In the genomic region with DNA sequence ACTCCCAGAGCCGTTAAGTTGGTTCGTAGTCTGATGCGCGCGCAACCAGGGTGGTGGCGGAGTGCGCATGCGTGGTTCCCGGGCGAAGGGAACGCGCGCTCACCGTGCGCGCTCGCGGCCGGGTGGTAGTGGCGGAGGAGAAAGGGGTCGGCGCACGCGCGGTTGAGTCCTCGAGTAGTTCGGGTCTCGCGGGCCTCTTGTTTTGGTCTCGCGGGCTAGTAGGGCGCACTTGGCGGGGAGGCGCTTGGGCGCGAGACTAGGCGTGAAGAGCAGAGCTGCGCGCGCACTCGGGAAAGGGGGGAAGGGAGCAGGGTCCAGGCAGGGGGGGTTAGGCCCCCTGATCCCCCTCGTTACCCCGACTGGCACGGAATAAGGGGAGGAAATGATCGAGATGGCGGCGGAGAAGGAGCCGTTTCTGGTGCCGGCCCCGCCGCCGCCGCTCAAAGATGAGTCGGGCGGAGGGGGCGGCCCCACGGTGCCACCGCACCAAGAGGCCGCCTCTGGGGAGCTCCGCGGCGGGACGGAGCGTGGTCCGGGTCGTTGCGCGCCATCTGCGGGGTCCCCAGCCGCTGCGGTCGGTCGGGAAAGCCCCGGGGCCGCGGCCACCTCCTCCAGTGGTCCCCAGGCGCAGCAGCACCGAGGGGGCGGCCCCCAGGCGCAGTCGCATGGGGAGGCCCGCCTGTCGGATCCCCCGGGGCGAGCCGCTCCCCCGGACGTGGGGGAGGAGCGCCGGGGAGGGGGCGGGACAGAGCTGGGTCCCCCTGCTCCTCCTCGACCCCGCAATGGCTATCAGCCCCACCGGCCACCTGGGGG, we compare ENCODE assay signal across 1 cellular context.
TF ChIP-seq lines count a peak whose summit lies in the region.

A gene with protein sequence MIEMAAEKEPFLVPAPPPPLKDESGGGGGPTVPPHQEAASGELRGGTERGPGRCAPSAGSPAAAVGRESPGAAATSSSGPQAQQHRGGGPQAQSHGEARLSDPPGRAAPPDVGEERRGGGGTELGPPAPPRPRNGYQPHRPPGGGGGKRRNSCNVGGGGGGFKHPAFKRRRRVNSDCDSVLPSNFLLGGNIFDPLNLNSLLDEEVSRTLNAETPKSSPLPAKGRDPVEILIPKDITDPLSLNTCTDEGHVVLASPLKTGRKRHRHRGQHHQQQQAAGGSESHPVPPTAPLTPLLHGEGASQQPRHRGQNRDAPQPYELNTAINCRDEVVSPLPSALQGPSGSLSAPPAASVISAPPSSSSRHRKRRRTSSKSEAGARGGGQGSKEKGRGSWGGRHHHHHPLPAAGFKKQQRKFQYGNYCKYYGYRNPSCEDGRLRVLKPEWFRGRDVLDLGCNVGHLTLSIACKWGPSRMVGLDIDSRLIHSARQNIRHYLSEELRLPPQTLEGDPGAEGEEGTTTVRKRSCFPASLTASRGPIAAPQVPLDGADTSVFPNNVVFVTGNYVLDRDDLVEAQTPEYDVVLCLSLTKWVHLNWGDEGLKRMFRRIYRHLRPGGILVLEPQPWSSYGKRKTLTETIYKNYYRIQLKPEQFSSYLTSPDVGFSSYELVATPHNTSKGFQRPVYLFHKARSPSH (plus strand): TSS at position 195 of the 813 bp plus-strand sequence. CDS start 188 bp downstream, at position 383.

TF ChIP-seq in K562, 482 proteins besides CTCF, POLR2A, EP300 and RAD21 (continued from another document and continues in another):
- TF ChIP-seq, protein P1, sequence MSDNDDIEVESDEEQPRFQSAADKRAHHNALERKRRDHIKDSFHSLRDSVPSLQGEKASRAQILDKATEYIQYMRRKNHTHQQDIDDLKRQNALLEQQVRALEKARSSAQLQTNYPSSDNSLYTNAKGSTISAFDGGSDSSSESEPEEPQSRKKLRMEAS (CRISPR knock-in tag; IDR thresholded peaks at IDR 0.05), result peak; percentile 40; the same call in 1 of the 2 replicates
- TF ChIP-seq, protein P2, sequence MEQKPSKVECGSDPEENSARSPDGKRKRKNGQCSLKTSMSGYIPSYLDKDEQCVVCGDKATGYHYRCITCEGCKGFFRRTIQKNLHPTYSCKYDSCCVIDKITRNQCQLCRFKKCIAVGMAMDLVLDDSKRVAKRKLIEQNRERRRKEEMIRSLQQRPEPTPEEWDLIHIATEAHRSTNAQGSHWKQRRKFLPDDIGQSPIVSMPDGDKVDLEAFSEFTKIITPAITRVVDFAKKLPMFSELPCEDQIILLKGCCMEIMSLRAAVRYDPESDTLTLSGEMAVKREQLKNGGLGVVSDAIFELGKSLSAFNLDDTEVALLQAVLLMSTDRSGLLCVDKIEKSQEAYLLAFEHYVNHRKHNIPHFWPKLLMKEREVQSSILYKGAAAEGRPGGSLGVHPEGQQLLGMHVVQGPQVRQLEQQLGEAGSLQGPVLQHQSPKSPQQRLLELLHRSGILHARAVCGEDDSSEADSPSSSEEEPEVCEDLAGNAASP (IDR thresholded peaks at IDR 0.05), result no peak
- TF ChIP-seq CHD4 (IDR thresholded peaks at IDR 0.05; ENCODE audit: insufficient read depth, insufficient replicate concordance, low read depth, low read length, poor library complexity, severe bottlenecking) (no peak), SPI1 (IDR thresholded peaks at IDR 0.05; ENCODE audit: borderline replicate concordance, low read depth, low read length) (no peak), HDAC2 (IDR thresholded peaks at IDR 0.05) (no peak), DACH1 (IDR thresholded peaks at IDR 0.05; ENCODE audit: partially characterized antibody) (no peak), GABPB1 (CRISPR knock-in tag; IDR thresholded peaks at IDR 0.05) (no peak; the same call in 1 of the 2 replicates), DMBX1 (CRISPR knock-in tag; IDR thresholded peaks at IDR 0.05; ENCODE audit: borderline replicate concordance) (no peak), ZNF780A (CRISPR knock-in tag; IDR thresholded peaks at IDR 0.05) (no peak), RBM14 (IDR thresholded peaks at IDR 0.05; ENCODE audit: borderline replicate concordance, insufficient read depth, low read depth, low read length) (peak; percentile 96; the same call in 1 of the 2 replicates), SMAD3 (CRISPR knock-in tag; conservative IDR thresholded peaks at IDR 0.05) (peak; percentile 77), ZBED1 (IDR thresholded peaks at IDR 0.05) (no peak; the same call in none of the 2 replicates), RBM39 (optimal IDR thresholded peaks at IDR 0.05; ENCODE audit: low read depth, low read length) (no peak), ETV5 (CRISPR knock-in tag; IDR thresholded peaks at IDR 0.05; ENCODE audit: low read depth) (no peak), FOXA1 (IDR thresholded peaks at IDR 0.05; ENCODE audit: borderline replicate concordance) (no peak), LARP7 (IDR thresholded peaks at IDR 0.05) (no peak), SNRNP70 (optimal IDR thresholded peaks at IDR 0.05; ENCODE audit: low read depth, low read length) (no peak), MYBL2 (IDR thresholded peaks at IDR 0.05; ENCODE audit: low read depth) (no peak), MYBL2 (CRISPR knock-in tag; IDR thresholded peaks at IDR 0.05; ENCODE audit: borderline replicate concordance) (no peak), TRIM24 (IDR thresholded peaks at IDR 0.05) (no peak), SMARCE1 (IDR thresholded peaks at IDR 0.05) (0 out of 2 replicates have a peak, but pooled peaks have one; percentile 7), NR1H2 (CRISPR knock-in tag; IDR thresholded peaks at IDR 0.05) (0 out of 2 replicates have a peak, but pooled peaks have one; percentile 28), NFYB (IDR thresholded peaks at IDR 0.05; ENCODE audit: extremely low read depth, insufficient read length) (no peak), MCM3 (IDR thresholded peaks at IDR 0.05) (no peak), CCAR2 (IDR thresholded peaks at IDR 0.05; ENCODE audit: low read depth, low read length) (no peak), ERF (CRISPR knock-in tag; IDR thresholded peaks at IDR 0.05) (peak; percentile 84; the same call in 1 of the 2 replicates), U2AF2 (optimal IDR thresholded peaks at IDR 0.05; ENCODE audit: low read depth, low read length) (no peak), PHB (CRISPR knock-in tag; IDR thresholded peaks at IDR 0.05) (peak; percentile 82; the same call in 1 of the 2 replicates), SLC30A9 (CRISPR knock-in tag; IDR thresholded peaks at IDR 0.05) (no peak), MYNN (IDR thresholded peaks at IDR 0.05) (no peak), MYNN (CRISPR knock-in tag; IDR thresholded peaks at IDR 0.05) (no peak), KLF13 (tag; IDR thresholded peaks at IDR 0.05; ENCODE audit: borderline replicate concordance, low read depth) (no peak), U2AF1 (optimal IDR thresholded peaks at IDR 0.05; ENCODE audit: low read depth, low read length) (peak; percentile 95), SMAD2 (IDR thresholded peaks at IDR 0.05; ENCODE audit: low read depth, low read length) (no peak), CHCHD3 (CRISPR knock-in tag; IDR thresholded peaks at IDR 0.05) (no peak), THRAP3 (IDR thresholded peaks at IDR 0.05; ENCODE audit: borderline replicate concordance) (no peak), RUNX1 (IDR thresholded peaks at IDR 0.05; ENCODE audit: low read depth) (no peak), NR2C2 (CRISPR knock-in tag; IDR thresholded peaks at IDR 0.05) (0 out of 2 replicates have a peak, but pooled peaks have one; percentile 29), NR2C2 (tag; IDR thresholded peaks at IDR 0.05) (no peak), POLR2H (tag; IDR thresholded peaks at IDR 0.05; ENCODE audit: low read depth) (no peak), EGR1 (conservative IDR thresholded peaks at IDR 0.05) (peak; percentile 92)
- TF ChIP-seq, protein P3, sequence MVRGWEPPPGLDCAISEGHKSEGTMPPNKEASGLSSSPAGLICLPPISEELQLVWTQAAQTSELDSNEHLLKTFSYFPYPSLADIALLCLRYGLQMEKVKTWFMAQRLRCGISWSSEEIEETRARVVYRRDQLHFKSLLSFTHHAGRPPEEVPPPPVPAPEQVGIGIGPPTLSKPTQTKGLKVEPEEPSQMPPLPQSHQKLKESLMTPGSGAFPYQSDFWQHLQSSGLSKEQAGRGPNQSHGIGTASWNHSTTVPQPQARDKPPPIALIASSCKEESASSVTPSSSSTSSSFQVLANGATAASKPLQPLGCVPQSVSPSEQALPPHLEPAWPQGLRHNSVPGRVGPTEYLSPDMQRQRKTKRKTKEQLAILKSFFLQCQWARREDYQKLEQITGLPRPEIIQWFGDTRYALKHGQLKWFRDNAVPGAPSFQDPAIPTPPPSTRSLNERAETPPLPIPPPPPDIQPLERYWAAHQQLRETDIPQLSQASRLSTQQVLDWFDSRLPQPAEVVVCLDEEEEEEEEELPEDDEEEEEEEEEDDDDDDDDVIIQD (CRISPR knock-in tag; IDR thresholded peaks at IDR 0.05), result no peak
- TF ChIP-seq, protein P4, sequence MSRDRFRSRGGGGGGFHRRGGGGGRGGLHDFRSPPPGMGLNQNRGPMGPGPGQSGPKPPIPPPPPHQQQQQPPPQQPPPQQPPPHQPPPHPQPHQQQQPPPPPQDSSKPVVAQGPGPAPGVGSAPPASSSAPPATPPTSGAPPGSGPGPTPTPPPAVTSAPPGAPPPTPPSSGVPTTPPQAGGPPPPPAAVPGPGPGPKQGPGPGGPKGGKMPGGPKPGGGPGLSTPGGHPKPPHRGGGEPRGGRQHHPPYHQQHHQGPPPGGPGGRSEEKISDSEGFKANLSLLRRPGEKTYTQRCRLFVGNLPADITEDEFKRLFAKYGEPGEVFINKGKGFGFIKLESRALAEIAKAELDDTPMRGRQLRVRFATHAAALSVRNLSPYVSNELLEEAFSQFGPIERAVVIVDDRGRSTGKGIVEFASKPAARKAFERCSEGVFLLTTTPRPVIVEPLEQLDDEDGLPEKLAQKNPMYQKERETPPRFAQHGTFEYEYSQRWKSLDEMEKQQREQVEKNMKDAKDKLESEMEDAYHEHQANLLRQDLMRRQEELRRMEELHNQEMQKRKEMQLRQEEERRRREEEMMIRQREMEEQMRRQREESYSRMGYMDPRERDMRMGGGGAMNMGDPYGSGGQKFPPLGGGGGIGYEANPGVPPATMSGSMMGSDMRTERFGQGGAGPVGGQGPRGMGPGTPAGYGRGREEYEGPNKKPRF (IDR thresholded peaks at IDR 0.05; ENCODE audit: low read depth, low read length), result no peak; the same call in 1 of the 2 replicates
- TF ChIP-seq, protein P5, sequence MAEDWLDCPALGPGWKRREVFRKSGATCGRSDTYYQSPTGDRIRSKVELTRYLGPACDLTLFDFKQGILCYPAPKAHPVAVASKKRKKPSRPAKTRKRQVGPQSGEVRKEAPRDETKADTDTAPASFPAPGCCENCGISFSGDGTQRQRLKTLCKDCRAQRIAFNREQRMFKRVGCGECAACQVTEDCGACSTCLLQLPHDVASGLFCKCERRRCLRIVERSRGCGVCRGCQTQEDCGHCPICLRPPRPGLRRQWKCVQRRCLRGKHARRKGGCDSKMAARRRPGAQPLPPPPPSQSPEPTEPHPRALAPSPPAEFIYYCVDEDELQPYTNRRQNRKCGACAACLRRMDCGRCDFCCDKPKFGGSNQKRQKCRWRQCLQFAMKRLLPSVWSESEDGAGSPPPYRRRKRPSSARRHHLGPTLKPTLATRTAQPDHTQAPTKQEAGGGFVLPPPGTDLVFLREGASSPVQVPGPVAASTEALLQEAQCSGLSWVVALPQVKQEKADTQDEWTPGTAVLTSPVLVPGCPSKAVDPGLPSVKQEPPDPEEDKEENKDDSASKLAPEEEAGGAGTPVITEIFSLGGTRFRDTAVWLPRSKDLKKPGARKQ (CRISPR knock-in tag; IDR thresholded peaks at IDR 0.05), result no peak
- TF ChIP-seq, protein P6, sequence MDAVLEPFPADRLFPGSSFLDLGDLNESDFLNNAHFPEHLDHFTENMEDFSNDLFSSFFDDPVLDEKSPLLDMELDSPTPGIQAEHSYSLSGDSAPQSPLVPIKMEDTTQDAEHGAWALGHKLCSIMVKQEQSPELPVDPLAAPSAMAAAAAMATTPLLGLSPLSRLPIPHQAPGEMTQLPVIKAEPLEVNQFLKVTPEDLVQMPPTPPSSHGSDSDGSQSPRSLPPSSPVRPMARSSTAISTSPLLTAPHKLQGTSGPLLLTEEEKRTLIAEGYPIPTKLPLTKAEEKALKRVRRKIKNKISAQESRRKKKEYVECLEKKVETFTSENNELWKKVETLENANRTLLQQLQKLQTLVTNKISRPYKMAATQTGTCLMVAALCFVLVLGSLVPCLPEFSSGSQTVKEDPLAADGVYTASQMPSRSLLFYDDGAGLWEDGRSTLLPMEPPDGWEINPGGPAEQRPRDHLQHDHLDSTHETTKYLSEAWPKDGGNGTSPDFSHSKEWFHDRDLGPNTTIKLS (IDR thresholded peaks at IDR 0.05; ENCODE audit: borderline replicate concordance, low read depth), result peak; percentile 56; the same call in 1 of the 2 replicates
- TF ChIP-seq, protein P7, sequence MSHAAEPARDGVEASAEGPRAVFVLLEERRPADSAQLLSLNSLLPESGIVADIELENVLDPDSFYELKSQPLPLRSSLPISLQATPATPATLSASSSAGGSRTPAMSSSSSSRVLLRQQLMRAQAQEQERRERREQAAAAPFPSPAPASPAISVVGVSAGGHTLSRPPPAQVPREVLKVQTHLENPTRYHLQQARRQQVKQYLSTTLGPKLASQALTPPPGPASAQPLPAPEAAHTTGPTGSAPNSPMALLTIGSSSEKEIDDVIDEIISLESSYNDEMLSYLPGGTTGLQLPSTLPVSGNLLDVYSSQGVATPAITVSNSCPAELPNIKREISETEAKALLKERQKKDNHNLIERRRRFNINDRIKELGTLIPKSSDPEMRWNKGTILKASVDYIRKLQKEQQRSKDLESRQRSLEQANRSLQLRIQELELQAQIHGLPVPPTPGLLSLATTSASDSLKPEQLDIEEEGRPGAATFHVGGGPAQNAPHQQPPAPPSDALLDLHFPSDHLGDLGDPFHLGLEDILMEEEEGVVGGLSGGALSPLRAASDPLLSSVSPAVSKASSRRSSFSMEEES (CRISPR knock-in tag; IDR thresholded peaks at IDR 0.05), result no peak
- TF ChIP-seq, protein P8, sequence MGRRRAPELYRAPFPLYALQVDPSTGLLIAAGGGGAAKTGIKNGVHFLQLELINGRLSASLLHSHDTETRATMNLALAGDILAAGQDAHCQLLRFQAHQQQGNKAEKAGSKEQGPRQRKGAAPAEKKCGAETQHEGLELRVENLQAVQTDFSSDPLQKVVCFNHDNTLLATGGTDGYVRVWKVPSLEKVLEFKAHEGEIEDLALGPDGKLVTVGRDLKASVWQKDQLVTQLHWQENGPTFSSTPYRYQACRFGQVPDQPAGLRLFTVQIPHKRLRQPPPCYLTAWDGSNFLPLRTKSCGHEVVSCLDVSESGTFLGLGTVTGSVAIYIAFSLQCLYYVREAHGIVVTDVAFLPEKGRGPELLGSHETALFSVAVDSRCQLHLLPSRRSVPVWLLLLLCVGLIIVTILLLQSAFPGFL (CRISPR knock-in tag; IDR thresholded peaks at IDR 0.05), result no peak
- TF ChIP-seq, protein P9, sequence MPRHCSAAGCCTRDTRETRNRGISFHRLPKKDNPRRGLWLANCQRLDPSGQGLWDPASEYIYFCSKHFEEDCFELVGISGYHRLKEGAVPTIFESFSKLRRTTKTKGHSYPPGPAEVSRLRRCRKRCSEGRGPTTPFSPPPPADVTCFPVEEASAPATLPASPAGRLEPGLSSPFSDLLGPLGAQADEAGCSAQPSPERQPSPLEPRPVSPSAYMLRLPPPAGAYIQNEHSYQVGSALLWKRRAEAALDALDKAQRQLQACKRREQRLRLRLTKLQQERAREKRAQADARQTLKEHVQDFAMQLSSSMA (CRISPR knock-in tag; IDR thresholded peaks at IDR 0.05), result peak; percentile 88
- TF ChIP-seq, protein P10, sequence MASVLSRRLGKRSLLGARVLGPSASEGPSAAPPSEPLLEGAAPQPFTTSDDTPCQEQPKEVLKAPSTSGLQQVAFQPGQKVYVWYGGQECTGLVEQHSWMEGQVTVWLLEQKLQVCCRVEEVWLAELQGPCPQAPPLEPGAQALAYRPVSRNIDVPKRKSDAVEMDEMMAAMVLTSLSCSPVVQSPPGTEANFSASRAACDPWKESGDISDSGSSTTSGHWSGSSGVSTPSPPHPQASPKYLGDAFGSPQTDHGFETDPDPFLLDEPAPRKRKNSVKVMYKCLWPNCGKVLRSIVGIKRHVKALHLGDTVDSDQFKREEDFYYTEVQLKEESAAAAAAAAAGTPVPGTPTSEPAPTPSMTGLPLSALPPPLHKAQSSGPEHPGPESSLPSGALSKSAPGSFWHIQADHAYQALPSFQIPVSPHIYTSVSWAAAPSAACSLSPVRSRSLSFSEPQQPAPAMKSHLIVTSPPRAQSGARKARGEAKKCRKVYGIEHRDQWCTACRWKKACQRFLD (CRISPR knock-in tag; IDR thresholded peaks at IDR 0.05), result no peak
